19 cellular contexts compared by ENCODE assay signal in the genomic region with DNA sequence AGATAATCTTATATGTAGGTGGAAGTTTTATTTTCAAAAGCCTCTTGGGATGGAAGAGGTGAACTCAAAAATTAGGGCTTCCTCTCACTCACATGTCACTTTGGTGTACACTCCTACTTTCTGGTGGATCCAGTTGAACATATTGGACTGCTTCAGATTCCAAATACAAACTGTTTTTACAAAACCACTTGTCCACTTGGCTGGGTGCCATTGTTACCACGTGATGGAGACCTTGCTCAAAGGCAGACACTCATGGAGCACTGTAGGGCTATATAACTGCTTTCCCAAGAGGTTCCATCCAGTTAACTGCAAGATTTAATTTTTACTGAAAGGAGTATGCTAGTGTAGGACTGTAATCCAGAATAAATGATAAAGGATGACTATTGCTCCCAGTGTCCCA.
DNase-seq lines count a peak whose midpoint lies in the region; TF ChIP-seq lines count a peak whose summit lies in the region.
"Had no signal": no experiment of that assay in that cellular context is flagged by ENCODE, and none has a peak within 500 bp of the region (broad histone marks: within the 10 kb centered on the region; RNA-seq: fewer than 3 reads in every experiment).

No MANE protein-coding gene starts in this region.

- H3K4me3 ChIP-seq in thyroid gland (replicated peaks in 1 of 3) = no peak overlapping the region
- H3K4me3 ChIP-seq: A549, BLaER1, GM12878, GM23248, HAP-1 had no signal

- no peak for TF ChIP-seq CTCF in thyroid gland (IDR thresholded peaks at IDR 0.05)

- intact Hi-C loops in thyroid gland (cut with DNase I) = no loop called here

- H3K9me3 ChIP-seq in thyroid gland = no peaks in the 10 kb centered on the region
- H3K9me3 ChIP-seq: A549, BLaER1, HAP-1 had no signal

- no peak overlapping the region for H3K27ac ChIP-seq in thyroid gland
- H3K27ac ChIP-seq: 22Rv1, A549, BLaER1, GM23248 had no signal

- no peaks in the 10 kb centered on the region for H3K36me3 ChIP-seq in thyroid gland
- H3K36me3 ChIP-seq: BLaER1, HAP-1 had no signal

- 13 to 23% methylated on average over 1 of the region's 1 CpG for WGBS in thyroid gland, 2 donors

- DNase-seq in DMS53 (lab: John Stamatoyannopoulos, UW) (peak; percentile 7), DMS53 treated with DMSO at 0.1 percent for 48 hours (lab: John Stamatoyannopoulos, UW; ENCODE audit: unreplicated experiment) (no peak), NCI-H2029 (lab: John Stamatoyannopoulos, UW) (peak; percentile 18), NCI-H2029 treated with DMSO at 0.1 percent for 48 hours (lab: John Stamatoyannopoulos, UW) (no peak), SHP77 (lab: John Stamatoyannopoulos, UW) (peak; percentile 21 to 27), SHP77 treated with DMSO at 0.1 percent for 48 hours (lab: John Stamatoyannopoulos, UW) (no peak), thyroid gland (peak; percentile 83 to 89), HT-29 (ENCODE audit: low spot score) (no peak)
- DNase-seq: AML-193; CD4-positive, alpha-beta memory T cell; DMS153; DND-41; EL; GM23248 had no signal

- no peak for TF ChIP-seq POLR2A in thyroid gland (IDR thresholded peaks at IDR 0.05)

- no peaks in the 10 kb centered on the region for H3K27me3 ChIP-seq in thyroid gland
- H3K27me3 ChIP-seq: BLaER1 had no signal

- H3K4me1 ChIP-seq in thyroid gland = peaks cover 0 to 8% of the 10 kb centered on the region in 2 donors
- H3K4me1 ChIP-seq: A549, BLaER1, HAP-1 had no signal

Comparison
In these comparisons a context has a peak if more than half of its experiments do, and no peak if none do; other contexts are left out.
1. DNase-seq: peak in DMS53 (single experiment), NCI-H2029 (single experiment), SHP77 (2 of 2) and thyroid gland (2 of 2); none in DMS53 treated with DMSO at 0.1 percent for 48 hours (single experiment), NCI-H2029 treated with DMSO at 0.1 percent for 48 hours (single experiment), SHP77 treated with DMSO at 0.1 percent for 48 hours (single experiment) and HT-29 (single experiment).